2 cellular contexts compared by ENCODE assay signal in the genomic region with DNA sequence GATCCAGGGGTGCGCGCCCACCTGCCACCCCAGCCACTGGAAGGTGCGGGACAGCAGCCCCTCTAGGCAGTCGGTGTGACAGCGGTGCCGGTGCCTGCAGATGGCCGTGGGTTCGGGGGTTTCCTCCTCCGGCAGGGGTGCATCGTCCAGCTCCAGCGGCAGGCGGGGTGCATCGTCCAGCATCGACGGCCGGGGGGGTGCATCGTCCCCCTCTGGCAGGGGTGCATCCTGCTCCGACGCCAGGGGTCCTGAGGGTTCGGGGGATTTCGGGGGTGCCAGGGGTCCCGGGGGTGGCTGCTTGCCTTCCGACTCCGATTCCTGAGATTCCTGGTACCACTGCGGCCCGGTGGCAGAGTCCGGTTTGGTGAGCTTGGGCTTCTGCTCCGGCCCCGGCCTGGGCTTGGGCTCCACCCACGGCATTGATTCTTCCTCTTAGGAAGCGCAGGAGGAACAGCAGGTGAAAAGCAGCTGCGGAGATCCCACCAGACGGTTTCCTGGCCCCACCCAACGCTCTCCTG.
TF ChIP-seq lines count a peak whose summit lies in the region.

No MANE protein-coding gene starts in this region.

TF ChIP-seq in SK-N-SH, 30 proteins besides CTCF, POLR2A, EP300 and RAD21:
- TF ChIP-seq, protein P1, sequence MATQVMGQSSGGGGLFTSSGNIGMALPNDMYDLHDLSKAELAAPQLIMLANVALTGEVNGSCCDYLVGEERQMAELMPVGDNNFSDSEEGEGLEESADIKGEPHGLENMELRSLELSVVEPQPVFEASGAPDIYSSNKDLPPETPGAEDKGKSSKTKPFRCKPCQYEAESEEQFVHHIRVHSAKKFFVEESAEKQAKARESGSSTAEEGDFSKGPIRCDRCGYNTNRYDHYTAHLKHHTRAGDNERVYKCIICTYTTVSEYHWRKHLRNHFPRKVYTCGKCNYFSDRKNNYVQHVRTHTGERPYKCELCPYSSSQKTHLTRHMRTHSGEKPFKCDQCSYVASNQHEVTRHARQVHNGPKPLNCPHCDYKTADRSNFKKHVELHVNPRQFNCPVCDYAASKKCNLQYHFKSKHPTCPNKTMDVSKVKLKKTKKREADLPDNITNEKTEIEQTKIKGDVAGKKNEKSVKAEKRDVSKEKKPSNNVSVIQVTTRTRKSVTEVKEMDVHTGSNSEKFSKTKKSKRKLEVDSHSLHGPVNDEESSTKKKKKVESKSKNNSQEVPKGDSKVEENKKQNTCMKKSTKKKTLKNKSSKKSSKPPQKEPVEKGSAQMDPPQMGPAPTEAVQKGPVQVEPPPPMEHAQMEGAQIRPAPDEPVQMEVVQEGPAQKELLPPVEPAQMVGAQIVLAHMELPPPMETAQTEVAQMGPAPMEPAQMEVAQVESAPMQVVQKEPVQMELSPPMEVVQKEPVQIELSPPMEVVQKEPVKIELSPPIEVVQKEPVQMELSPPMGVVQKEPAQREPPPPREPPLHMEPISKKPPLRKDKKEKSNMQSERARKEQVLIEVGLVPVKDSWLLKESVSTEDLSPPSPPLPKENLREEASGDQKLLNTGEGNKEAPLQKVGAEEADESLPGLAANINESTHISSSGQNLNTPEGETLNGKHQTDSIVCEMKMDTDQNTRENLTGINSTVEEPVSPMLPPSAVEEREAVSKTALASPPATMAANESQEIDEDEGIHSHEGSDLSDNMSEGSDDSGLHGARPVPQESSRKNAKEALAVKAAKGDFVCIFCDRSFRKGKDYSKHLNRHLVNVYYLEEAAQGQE (IDR thresholded peaks at IDR 0.05; ENCODE audit: low read depth, low read length): no peak
- TF ChIP-seq MEF2A (IDR thresholded peaks at IDR 0.05; ENCODE audit: borderline replicate concordance, low read depth): no peak
- TF ChIP-seq RXRA (IDR thresholded peaks at IDR 0.05; ENCODE audit: borderline replicate concordance, low read depth): no peak
- TF ChIP-seq, protein P2, sequence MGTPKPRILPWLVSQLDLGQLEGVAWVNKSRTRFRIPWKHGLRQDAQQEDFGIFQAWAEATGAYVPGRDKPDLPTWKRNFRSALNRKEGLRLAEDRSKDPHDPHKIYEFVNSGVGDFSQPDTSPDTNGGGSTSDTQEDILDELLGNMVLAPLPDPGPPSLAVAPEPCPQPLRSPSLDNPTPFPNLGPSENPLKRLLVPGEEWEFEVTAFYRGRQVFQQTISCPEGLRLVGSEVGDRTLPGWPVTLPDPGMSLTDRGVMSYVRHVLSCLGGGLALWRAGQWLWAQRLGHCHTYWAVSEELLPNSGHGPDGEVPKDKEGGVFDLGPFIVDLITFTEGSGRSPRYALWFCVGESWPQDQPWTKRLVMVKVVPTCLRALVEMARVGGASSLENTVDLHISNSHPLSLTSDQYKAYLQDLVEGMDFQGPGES (IDR thresholded peaks at IDR 0.05; ENCODE audit: low read depth, low read length): no peak
- TF ChIP-seq POLR2AphosphoS5 (IDR thresholded peaks at IDR 0.05; ENCODE audit: low read depth, low read length): no peak
- TF ChIP-seq, protein P3, sequence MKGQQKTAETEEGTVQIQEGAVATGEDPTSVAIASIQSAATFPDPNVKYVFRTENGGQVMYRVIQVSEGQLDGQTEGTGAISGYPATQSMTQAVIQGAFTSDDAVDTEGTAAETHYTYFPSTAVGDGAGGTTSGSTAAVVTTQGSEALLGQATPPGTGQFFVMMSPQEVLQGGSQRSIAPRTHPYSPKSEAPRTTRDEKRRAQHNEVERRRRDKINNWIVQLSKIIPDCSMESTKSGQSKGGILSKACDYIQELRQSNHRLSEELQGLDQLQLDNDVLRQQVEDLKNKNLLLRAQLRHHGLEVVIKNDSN (IDR thresholded peaks at IDR 0.05; ENCODE audit: borderline replicate concordance, low read depth): no peak
- TF ChIP-seq RCOR1 (IDR thresholded peaks at IDR 0.05; ENCODE audit: low read length): no peak
- TF ChIP-seq, protein P4, sequence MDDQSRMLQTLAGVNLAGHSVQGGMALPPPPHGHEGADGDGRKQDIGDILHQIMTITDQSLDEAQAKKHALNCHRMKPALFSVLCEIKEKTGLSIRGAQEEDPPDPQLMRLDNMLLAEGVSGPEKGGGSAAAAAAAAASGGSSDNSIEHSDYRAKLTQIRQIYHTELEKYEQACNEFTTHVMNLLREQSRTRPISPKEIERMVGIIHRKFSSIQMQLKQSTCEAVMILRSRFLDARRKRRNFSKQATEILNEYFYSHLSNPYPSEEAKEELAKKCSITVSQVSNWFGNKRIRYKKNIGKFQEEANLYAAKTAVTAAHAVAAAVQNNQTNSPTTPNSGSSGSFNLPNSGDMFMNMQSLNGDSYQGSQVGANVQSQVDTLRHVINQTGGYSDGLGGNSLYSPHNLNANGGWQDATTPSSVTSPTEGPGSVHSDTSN (IDR thresholded peaks at IDR 0.05): no peak
- TF ChIP-seq FOSL2 (IDR thresholded peaks at IDR 0.05; ENCODE audit: borderline replicate concordance, low read depth): no peak
- no peak for TF ChIP-seq TAF1 (IDR thresholded peaks at IDR 0.05; ENCODE audit: borderline replicate concordance, low read depth, low read length)
- TF ChIP-seq FOXJ3 (CRISPR knock-in tag; IDR thresholded peaks at IDR 0.05): no peak
- TF ChIP-seq GABPA (IDR thresholded peaks at IDR 0.05; ENCODE audit: low read depth): no peak
- no peak for TF ChIP-seq MXI1 (IDR thresholded peaks at IDR 0.05; ENCODE audit: low read depth, low read length)
- TF ChIP-seq NFIC (IDR thresholded peaks at IDR 0.05; ENCODE audit: borderline replicate concordance): no peak
- no peak for TF ChIP-seq YY1 (IDR thresholded peaks at IDR 0.05; ENCODE audit: low read depth)
- TF ChIP-seq TEAD4 (IDR thresholded peaks at IDR 0.05; ENCODE audit: borderline replicate concordance, insufficient read depth): no peak
- TF ChIP-seq EZH2phosphoT487 (IDR thresholded peaks at IDR 0.05; ENCODE audit: borderline replicate concordance, low read depth): no peak
- TF ChIP-seq GATA2 (CRISPR knock-in tag; IDR thresholded peaks at IDR 0.05): no peak
TF ChIP-seq in SK-N-SH: peak in this region for 0.

TF ChIP-seq in SK-N-SH treated with all-trans-retinoic acid at 6 μM for 48 hours, 23 proteins besides CTCF, POLR2A, EP300 and RAD21 (continued from another document):
- TF ChIP-seq, protein P5, sequence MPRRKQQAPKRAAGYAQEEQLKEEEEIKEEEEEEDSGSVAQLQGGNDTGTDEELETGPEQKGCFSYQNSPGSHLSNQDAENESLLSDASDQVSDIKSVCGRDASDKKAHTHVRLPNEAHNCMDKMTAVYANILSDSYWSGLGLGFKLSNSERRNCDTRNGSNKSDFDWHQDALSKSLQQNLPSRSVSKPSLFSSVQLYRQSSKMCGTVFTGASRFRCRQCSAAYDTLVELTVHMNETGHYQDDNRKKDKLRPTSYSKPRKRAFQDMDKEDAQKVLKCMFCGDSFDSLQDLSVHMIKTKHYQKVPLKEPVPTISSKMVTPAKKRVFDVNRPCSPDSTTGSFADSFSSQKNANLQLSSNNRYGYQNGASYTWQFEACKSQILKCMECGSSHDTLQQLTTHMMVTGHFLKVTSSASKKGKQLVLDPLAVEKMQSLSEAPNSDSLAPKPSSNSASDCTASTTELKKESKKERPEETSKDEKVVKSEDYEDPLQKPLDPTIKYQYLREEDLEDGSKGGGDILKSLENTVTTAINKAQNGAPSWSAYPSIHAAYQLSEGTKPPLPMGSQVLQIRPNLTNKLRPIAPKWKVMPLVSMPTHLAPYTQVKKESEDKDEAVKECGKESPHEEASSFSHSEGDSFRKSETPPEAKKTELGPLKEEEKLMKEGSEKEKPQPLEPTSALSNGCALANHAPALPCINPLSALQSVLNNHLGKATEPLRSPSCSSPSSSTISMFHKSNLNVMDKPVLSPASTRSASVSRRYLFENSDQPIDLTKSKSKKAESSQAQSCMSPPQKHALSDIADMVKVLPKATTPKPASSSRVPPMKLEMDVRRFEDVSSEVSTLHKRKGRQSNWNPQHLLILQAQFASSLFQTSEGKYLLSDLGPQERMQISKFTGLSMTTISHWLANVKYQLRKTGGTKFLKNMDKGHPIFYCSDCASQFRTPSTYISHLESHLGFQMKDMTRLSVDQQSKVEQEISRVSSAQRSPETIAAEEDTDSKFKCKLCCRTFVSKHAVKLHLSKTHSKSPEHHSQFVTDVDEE (CRISPR knock-in tag; IDR thresholded peaks at IDR 0.05): no peak
- no peak for TF ChIP-seq ZNF70 (CRISPR knock-in tag; IDR thresholded peaks at IDR 0.05)
TF ChIP-seq in SK-N-SH treated with all-trans-retinoic acid at 6 μM for 48 hours: peak in this region for 0.
